ENCODE assay signal across 8 cellular contexts in genomic region chr12:105279460-105280056, GRCh38. TPM values are rescaled to one million over a fixed set of nuclear protein-coding genes. Genes with fewer than 3 reads are reported as not detected.
A peak's percentile ranks its signal among the peaks of the same experiment; 100 is the strongest.
DNase-seq lines count a peak whose midpoint lies in the region; ATAC-seq and TF ChIP-seq lines count a peak whose summit lies in the region.

No MANE protein-coding gene starts in this region.

- H3K4me1 Mint-ChIP-seq in T-helper 17 cell = peaks cover 3% of the 10 kb centered on the region

- ATAC-seq in T-helper 17 cell (peak; percentile 45), GM18505 (IDR thresholded peaks at IDR 0.05; ENCODE audit: unreplicated experiment) (no peak)
- ATAC-seq in stimulated activated naive CD8-positive, alpha-beta T cell treated with anti-CD3 and anti-CD28 coated beads, Interleukin-15, Interleukin-2, amounts not matched to agents 100 U/mL and 50 U/mL, for 24 hours = peak; percentile 46

- H3K27ac Mint-ChIP-seq in T-helper 17 cell = no peak overlapping the region

- H3K27me3 Mint-ChIP-seq in T-helper 17 cell = no peaks in the 10 kb centered on the region

- no peaks in the 10 kb centered on the region for H3K36me3 Mint-ChIP-seq in T-helper 17 cell (ENCODE audit: low read depth)

- DNase-seq in CD1c-positive myeloid dendritic cell (ENCODE audit: extremely low spot score) (peak; percentile 41), HCEC 1CT (peak; percentile 61), T-helper 17 cell (no peak), lung microvascular endothelial cell (ENCODE audit: low read depth in 2 of 2) (peak; percentile 70 to 78), HuH-7 (ENCODE audit: low spot score) (no peak)
- peak; percentile 26 for DNase-seq in central memory CD4-positive, alpha-beta T cell
- DNase-seq in stimulated activated naive CD8-positive, alpha-beta T cell treated with anti-CD3 and anti-CD28 coated beads, Interleukin-15, Interleukin-2, amounts not matched to agents 100 U/mL and 50 U/mL, for 24 hours = peak; percentile 35

- H3K9me3 ChIP-seq in T-helper 17 cell (ENCODE audit: control insufficient read depth, low read length, poor library complexity, severe bottlenecking) = no peaks in the 10 kb centered on the region

- no peak for TF ChIP-seq POLR2A in GM18505 (IDR thresholded peaks at IDR 0.05; ENCODE audit: borderline replicate concordance, extremely low read depth, insufficient read depth, insufficient read length)

- H3K4me3 Mint-ChIP-seq in T-helper 17 cell = no peak overlapping the region

RNA-seq across cellular contexts. Expression of gene APPL2, which starts 43.6 kb away (rescaled TPM):
- total RNA-seq in T-helper 17 cell (10 to 100 TPM; 39.1 to 44.2 TPM), lung microvascular endothelial cell (13.5 and 15.5 TPM in 2 replicates)

RNA-seq across cellular contexts. Expression of gene C12orf75, which starts 50.9 kb away (rescaled TPM):
- total RNA-seq in T-helper 17 cell = 10 to 100 TPM; 33.2 to 41.3 TPM
- 5.8 and 14.8 TPM in 2 replicates for total RNA-seq in lung microvascular endothelial cell

Comparison
In these comparisons a context has a peak if more than half of its experiments do, and no peak if none do; other contexts are left out.
1. DNase-seq: peak in CD1c-positive myeloid dendritic cell (single experiment), HCEC 1CT (single experiment), central memory CD4-positive, alpha-beta T cell (single experiment), lung microvascular endothelial cell (2 of 2) and stimulated activated naive CD8-positive, alpha-beta T cell treated with anti-CD3 and anti-CD28 coated beads, Interleukin-15, Interleukin-2, amounts not matched to agents 100 U/mL and 50 U/mL, for 24 hours (single experiment); none in T-helper 17 cell (0 of 3) and HuH-7 (single experiment).